ENCODE assay signal across 8 cellular contexts in the genomic region with DNA sequence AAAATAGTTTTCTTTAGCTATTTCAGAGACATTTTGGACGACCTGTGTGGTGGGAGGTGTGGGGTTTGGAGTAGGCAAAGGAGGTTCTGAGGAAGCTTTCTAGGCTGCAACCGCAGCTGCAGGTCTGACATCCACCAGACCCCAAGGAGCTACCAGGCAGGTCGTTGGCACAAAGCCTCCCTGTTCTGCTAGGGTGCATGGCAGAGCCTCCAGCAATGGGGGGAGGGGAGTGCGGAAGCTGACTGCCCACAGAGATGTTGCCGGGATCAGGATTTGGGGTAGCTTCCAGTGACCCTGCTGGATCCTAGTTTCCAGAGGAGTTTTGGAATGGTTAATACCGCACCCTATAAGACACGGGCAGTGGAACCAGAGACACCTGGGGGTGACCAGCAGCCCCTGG. TPM values are rescaled to one million over a fixed set of nuclear protein-coding genes. Genes with fewer than 3 reads are reported as not detected.
DNase-seq lines count a peak whose midpoint lies in the region; ATAC-seq and TF ChIP-seq lines count a peak whose summit lies in the region.

No MANE protein-coding gene starts in this region.

- no peak for TF ChIP-seq CTCF in CD4-positive, alpha-beta T cell (IDR thresholded peaks at IDR 0.05)
- TF ChIP-seq CTCF in endothelial cell (IDR thresholded peaks at IDR 0.05; ENCODE audit: unreplicated experiment) (no peak), neural cell (IDR thresholded peaks at IDR 0.05; ENCODE audit: poor library complexity, severe bottlenecking) (no peak)

- H3K9me3 ChIP-seq in CD4-positive, alpha-beta T cell (ENCODE audit: control insufficient read depth, low read length), result no peaks in the 10 kb centered on the region
- no peaks in the 10 kb centered on the region for H3K9me3 ChIP-seq in neural cell (ENCODE audit: low read length)

- H3K4me2 ChIP-seq in neural cell (ENCODE audit: low read length), result peak overlapping the region; percentile 65

- H3K36me3 ChIP-seq in neural cell (ENCODE audit: insufficient read depth, low read length), result no peaks in the 10 kb centered on the region

- H2AFZ ChIP-seq in neural cell (ENCODE audit: low read depth, low read length), result no peak overlapping the region

- DNase-seq in CD4-positive, alpha-beta T cell, result no peak
- DNase-seq in NCI-H2029 (lab: John Stamatoyannopoulos, UW) (peak; percentile 25), endothelial cell (ENCODE audit: low spot score) (peak; percentile 13), D341Med (ENCODE audit: low spot score) (no peak), NCI-H1048 (lab: John Stamatoyannopoulos, UW) (no peak)

- peaks cover 6% of the 10 kb centered on the region for H4K20me1 ChIP-seq in neural cell (ENCODE audit: insufficient read depth)

- H3F3A ChIP-seq in neural cell (ENCODE audit: insufficient read depth, low read length, poor library complexity, severe bottlenecking), result no peaks in the 10 kb centered on the region

- H3K27ac ChIP-seq in CD4-positive, alpha-beta T cell (ENCODE audit: low read depth, low read length), result no peak overlapping the region
- H3K27ac ChIP-seq in neural cell (ENCODE audit: low read length), result no peak overlapping the region

- CTCF ChIA-PET in CD4-positive, alpha-beta T cell (lab: Charles Lee), result no interaction called here

- H3K4me3 Mint-ChIP-seq in CD4-positive, alpha-beta T cell, result peak overlapping the region; percentile 89
- H3K4me3 Mint-ChIP-seq in endothelial cell (ENCODE audit: unreplicated experiment), result peak overlapping the region; percentile 85

- POLR2A ChIA-PET in CD4-positive, alpha-beta T cell (lab: Charles Lee), result interaction anchor here (0.5 to 0.9 kb wide), 2 partner anchors 131 to 135 kb away, joined by 3 read pairs; no protein-coding TSS in a partner anchor

- no peaks in the 10 kb centered on the region for H3K79me2 ChIP-seq in neural cell (replicated peaks; ENCODE audit: insufficient read depth, low read length)

- intact Hi-C loops in CD4-positive, alpha-beta T cell (cut with DNase I, micrococcal nuclease), result no loop called here

- no peak overlapping the region for H3K27ac Mint-ChIP-seq in CD4-positive, alpha-beta T cell
- no peak overlapping the region for H3K27ac Mint-ChIP-seq in endothelial cell (ENCODE audit: unreplicated experiment)

- peak overlapping the region; percentile 73 for H3K4me3 ChIP-seq in neural cell (ENCODE audit: low read length)

- TF ChIP-seq EP300 in neural cell (conservative IDR thresholded peaks at IDR 0.05; ENCODE audit: poor library complexity, severe bottlenecking), result no peak

- no peak overlapping the region for H3K9ac ChIP-seq in neural cell (ENCODE audit: low read length)

- no peaks in the 10 kb centered on the region for H3K9me2 ChIP-seq in neural cell (ENCODE audit: insufficient read depth, low read length)

- H3K9me3 Mint-ChIP-seq in CD4-positive, alpha-beta T cell, result no peaks in the 10 kb centered on the region
- no peaks in the 10 kb centered on the region for H3K9me3 Mint-ChIP-seq in endothelial cell (ENCODE audit: unreplicated experiment)

- H3K36me3 Mint-ChIP-seq in CD4-positive, alpha-beta T cell (ENCODE audit: low read depth), result no peaks in the 10 kb centered on the region
- H3K36me3 Mint-ChIP-seq in endothelial cell (ENCODE audit: low read depth, unreplicated experiment), result no peaks in the 10 kb centered on the region

- peaks cover 35% of the 10 kb centered on the region for H3K27me3 Mint-ChIP-seq in CD4-positive, alpha-beta T cell
- peaks cover 10% of the 10 kb centered on the region for H3K27me3 Mint-ChIP-seq in endothelial cell (ENCODE audit: unreplicated experiment)

- peaks cover 22% of the 10 kb centered on the region for H3K4me1 Mint-ChIP-seq in CD4-positive, alpha-beta T cell (ENCODE audit: low read depth)
- peaks cover 10% of the 10 kb centered on the region for H3K4me1 Mint-ChIP-seq in endothelial cell (ENCODE audit: unreplicated experiment)

- TF ChIP-seq RAD21 in neural cell (conservative IDR thresholded peaks at IDR 0.05), result no peak

- no peak for ATAC-seq in CD4-positive, alpha-beta T cell (ENCODE audit: poor library complexity)
- ATAC-seq in GM21529 (IDR thresholded peaks at IDR 0.05; ENCODE audit: unreplicated experiment) (no peak), HG02678 (IDR thresholded peaks at IDR 0.05; ENCODE audit: unreplicated experiment) (no peak)

- H3K27me3 ChIP-seq in CD4-positive, alpha-beta T cell (ENCODE audit: control insufficient read depth, insufficient read depth, low read length), result peaks cover 15% of the 10 kb centered on the region
- H3K27me3 ChIP-seq in neural cell (ENCODE audit: insufficient read depth, low read depth, low read length), result peaks cover 55% of the 10 kb centered on the region

TF ChIP-seq in neural cell, 6 proteins besides CTCF, POLR2A, EP300 and RAD21:
- TF ChIP-seq, protein P1, sequence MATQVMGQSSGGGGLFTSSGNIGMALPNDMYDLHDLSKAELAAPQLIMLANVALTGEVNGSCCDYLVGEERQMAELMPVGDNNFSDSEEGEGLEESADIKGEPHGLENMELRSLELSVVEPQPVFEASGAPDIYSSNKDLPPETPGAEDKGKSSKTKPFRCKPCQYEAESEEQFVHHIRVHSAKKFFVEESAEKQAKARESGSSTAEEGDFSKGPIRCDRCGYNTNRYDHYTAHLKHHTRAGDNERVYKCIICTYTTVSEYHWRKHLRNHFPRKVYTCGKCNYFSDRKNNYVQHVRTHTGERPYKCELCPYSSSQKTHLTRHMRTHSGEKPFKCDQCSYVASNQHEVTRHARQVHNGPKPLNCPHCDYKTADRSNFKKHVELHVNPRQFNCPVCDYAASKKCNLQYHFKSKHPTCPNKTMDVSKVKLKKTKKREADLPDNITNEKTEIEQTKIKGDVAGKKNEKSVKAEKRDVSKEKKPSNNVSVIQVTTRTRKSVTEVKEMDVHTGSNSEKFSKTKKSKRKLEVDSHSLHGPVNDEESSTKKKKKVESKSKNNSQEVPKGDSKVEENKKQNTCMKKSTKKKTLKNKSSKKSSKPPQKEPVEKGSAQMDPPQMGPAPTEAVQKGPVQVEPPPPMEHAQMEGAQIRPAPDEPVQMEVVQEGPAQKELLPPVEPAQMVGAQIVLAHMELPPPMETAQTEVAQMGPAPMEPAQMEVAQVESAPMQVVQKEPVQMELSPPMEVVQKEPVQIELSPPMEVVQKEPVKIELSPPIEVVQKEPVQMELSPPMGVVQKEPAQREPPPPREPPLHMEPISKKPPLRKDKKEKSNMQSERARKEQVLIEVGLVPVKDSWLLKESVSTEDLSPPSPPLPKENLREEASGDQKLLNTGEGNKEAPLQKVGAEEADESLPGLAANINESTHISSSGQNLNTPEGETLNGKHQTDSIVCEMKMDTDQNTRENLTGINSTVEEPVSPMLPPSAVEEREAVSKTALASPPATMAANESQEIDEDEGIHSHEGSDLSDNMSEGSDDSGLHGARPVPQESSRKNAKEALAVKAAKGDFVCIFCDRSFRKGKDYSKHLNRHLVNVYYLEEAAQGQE (IDR thresholded peaks at IDR 0.05; ENCODE audit: borderline replicate concordance), result no peak
- no peak for TF ChIP-seq EZH2 (IDR thresholded peaks at IDR 0.05; ENCODE audit: borderline replicate concordance, insufficient read depth, low read length, poor library complexity, severe bottlenecking)
- TF ChIP-seq POLR2AphosphoS5 (IDR thresholded peaks at IDR 0.05), result no peak
- no peak for TF ChIP-seq SMC3 (conservative IDR thresholded peaks at IDR 0.05; ENCODE audit: poor library complexity)
- no peak for TF ChIP-seq MXI1 (conservative IDR thresholded peaks at IDR 0.05; ENCODE audit: poor library complexity, severe bottlenecking)
- no peak for TF ChIP-seq TAF1 (IDR thresholded peaks at IDR 0.05; ENCODE audit: low read depth)

RNA-seq across cellular contexts. Expression of a gene that starts 58.4 kb away (rescaled TPM):
- 10 to 100 TPM; 46.3 to 49.7 TPM for total RNA-seq in CD4-positive, alpha-beta T cell
- 10.6 TPM for total RNA-seq in endothelial cell (ENCODE audit: unreplicated experiment)
- polyA plus RNA-seq in neural cell, result 14.8 and 20.1 TPM in 2 replicates
- polyA minus RNA-seq in neural cell, result 21.4 and 24.3 TPM in 2 replicates

Comparison
In these comparisons a context has a peak if more than half of its experiments do, and no peak if none do; other contexts are left out.
1. DNase-seq: peak in NCI-H2029 (single experiment) and endothelial cell (single experiment); none in CD4-positive, alpha-beta T cell (0 of 10), D341Med (single experiment) and NCI-H1048 (single experiment).